In genomic region chr18:46097378-46097852, GRCh38 we compare ENCODE assay signal across 8 cellular contexts. TPM values are rescaled to one million over a fixed set of nuclear protein-coding genes. Genes with fewer than 3 reads are reported as not detected.
DNase-seq lines count a peak whose midpoint lies in the region; ATAC-seq, FAIRE-seq and TF ChIP-seq lines count a peak whose summit lies in the region.

No MANE protein-coding gene starts in this region.

- peaks cover 18 to 43% (median 34%) of the 10 kb centered on the region in 7 donors for H3K4me1 Mint-ChIP-seq in naive thymus-derived CD4-positive, alpha-beta T cell

- CTCF ChIA-PET in PC-3 (lab: Charles Lee): no interaction called here
- CTCF ChIA-PET in naive thymus-derived CD4-positive, alpha-beta T cell (lab: Charles Lee): interaction anchor here (1.0 to 1.9 kb wide), 3 partner anchors 24 to 561 kb away, joined by 3 to 8 read pairs (median 4); a partner anchor contains a TSS

- H3K36me3 ChIP-seq in PC-3 (ENCODE audit: low read depth, low read length) (no peaks in the 10 kb centered on the region), endocrine pancreas (ENCODE audit: control insufficient read depth, insufficient read depth, low read length) (peaks cover 7% of the 10 kb centered on the region)
- H3K36me3 ChIP-seq in naive thymus-derived CD4-positive, alpha-beta T cell (ENCODE audit: control insufficient read depth in 2 of 3, insufficient read depth in 3 of 3, low read length in 3 of 3): peaks cover 0 to 13% (median 0%) of the 10 kb centered on the region in 3 experiments

- peaks cover 53% of the 10 kb centered on the region for H3K79me2 ChIP-seq in PC-3 (ENCODE audit: low read length)

- H3K4me1 ChIP-seq in PC-3 (ENCODE audit: insufficient read depth, low read length): peaks cover 6% of the 10 kb centered on the region; the same call in 1 of the 2 replicates
- no peaks in the 10 kb centered on the region for H3K4me1 ChIP-seq in endocrine pancreas (ENCODE audit: control insufficient read depth, insufficient read depth, low read length)
- peaks cover 18 to 32% of the 10 kb centered on the region in 2 donors for H3K4me1 ChIP-seq in naive thymus-derived CD4-positive, alpha-beta T cell (ENCODE audit: control insufficient read depth in 2 of 2, insufficient read depth in 2 of 2, low read length in 2 of 2)

- H2AFZ ChIP-seq in PC-3 (ENCODE audit: low read length): peak overlapping the region; percentile 96; the same call in 1 of the 2 replicates

- TF ChIP-seq POLR2A in GM12891 (IDR thresholded peaks at IDR 0.05; ENCODE audit: low read depth, low read length): no peak

- H4K20me1 ChIP-seq in PC-3 (ENCODE audit: low read length): 0 out of 2 replicates have a peak, but pooled peaks cover 3% of the 10 kb centered on the region

- POLR2A ChIA-PET in PC-3 (lab: Charles Lee; ENCODE audit: unreplicated experiment): interaction anchor here (0.6 kb wide), 2 partner anchors 125 to 1052 kb away, joined by 3 read pairs; no protein-coding TSS in a partner anchor
- POLR2A ChIA-PET in naive thymus-derived CD4-positive, alpha-beta T cell (lab: Charles Lee): interaction anchor here (0.8 to 1.6 kb wide), 7 partner anchors 8 to 76 kb away, joined by 3 to 6 read pairs (median 3); a partner anchor contains a TSS

- FAIRE-seq in GM12891 (lab: Jason Lieb, UNC): no peak

- H3K36me3 Mint-ChIP-seq in naive thymus-derived CD4-positive, alpha-beta T cell: peaks cover 0 to 11% (median 7%) of the 10 kb centered on the region in 5 donors

- peak overlapping the region; percentile 64 for H3K27ac ChIP-seq in PC-3 (ENCODE audit: low read length)
- H3K27ac ChIP-seq in naive thymus-derived CD4-positive, alpha-beta T cell (ENCODE audit: low read depth, low read length): peak overlapping the region; percentile 94

- H3K9me2 ChIP-seq in PC-3 (replicated peaks; ENCODE audit: low read length): no peaks in the 10 kb centered on the region

- DNase-seq in PC-3 (no peak), GM12891 (ENCODE audit: insufficient read length, low spot score) (no peak), NCI-H2196 treated with DMSO at 0.1 percent for 48 hours (lab: John Stamatoyannopoulos, UW; ENCODE audit: unreplicated experiment) (no peak), sciatic nerve (ENCODE audit: low spot score) (no peak)
- peak in 8 of 9 donors; percentile 11 to 34 (median 26) for DNase-seq in naive thymus-derived CD4-positive, alpha-beta T cell

- H3K27me3 ChIP-seq in PC-3 (ENCODE audit: low read length): no peaks in the 10 kb centered on the region
- no peaks in the 10 kb centered on the region for H3K27me3 ChIP-seq in endocrine pancreas (ENCODE audit: control insufficient read depth, insufficient read depth, low read length)
- no peaks in the 10 kb centered on the region for H3K27me3 ChIP-seq in naive thymus-derived CD4-positive, alpha-beta T cell (ENCODE audit: control insufficient read depth in 2 of 2, insufficient read depth in 2 of 2, low read length in 2 of 2)

- H3K9me3 ChIP-seq in PC-3 (ENCODE audit: low read length) (no peaks in the 10 kb centered on the region), endocrine pancreas (ENCODE audit: control insufficient read depth, low read length) (no peaks in the 10 kb centered on the region)
- H3K9me3 ChIP-seq in naive thymus-derived CD4-positive, alpha-beta T cell (ENCODE audit: control insufficient read depth in 2 of 3, low read length in 3 of 3): no peaks in the 10 kb centered on the region

- no peak for TF ChIP-seq CTCF in PC-3 (conservative IDR thresholded peaks at IDR 0.05; ENCODE audit: low read depth, low read length)

- peak overlapping the region; percentile 92 to 99 (median 96) for H3K4me3 Mint-ChIP-seq in naive thymus-derived CD4-positive, alpha-beta T cell

- peak; percentile 14 for ATAC-seq in GM18520 (IDR thresholded peaks at IDR 0.05; ENCODE audit: unreplicated experiment)
- ATAC-seq in HG02678 (IDR thresholded peaks at IDR 0.05; ENCODE audit: unreplicated experiment): peak; percentile 35
- ATAC-seq in PC-3: no peak; the same call in 1 of the 2 replicates
- ATAC-seq in naive thymus-derived CD4-positive, alpha-beta T cell: peak; percentile 36
- ATAC-seq in sciatic nerve: no peak

- H3K4me3 ChIP-seq in PC-3 (ENCODE audit: low read length) (peak overlapping the region; percentile 95), endocrine pancreas (ENCODE audit: control insufficient read depth, insufficient read depth, low read length) (peak overlapping the region; percentile 87)
- H3K4me3 ChIP-seq in naive thymus-derived CD4-positive, alpha-beta T cell (ENCODE audit: low read length): peak overlapping the region; percentile 92

- H3K4me2 ChIP-seq in PC-3 (ENCODE audit: low read length): peak overlapping the region; percentile 85

- peak overlapping the region; percentile 94 to 99 (median 97) for H3K27ac Mint-ChIP-seq in naive thymus-derived CD4-positive, alpha-beta T cell

- BruUV-seq in PC-3 (replicated peaks; lab: Mats Ljungman, UMichigan): TSS peak; percentile 61

- H3F3A ChIP-seq in PC-3 (ENCODE audit: low read length, unreplicated experiment): no peaks in the 10 kb centered on the region

- H3K9ac ChIP-seq in PC-3 (ENCODE audit: low read length): peak overlapping the region; percentile 94
- peak overlapping the region; percentile 85 for H3K9ac ChIP-seq in endocrine pancreas (ENCODE audit: control insufficient read depth, insufficient read depth, low read length)

- intact Hi-C loops in PC-3 (cut with micrococcal nuclease): no loop called here
- intact Hi-C loops in naive thymus-derived CD4-positive, alpha-beta T cell (cut with micrococcal nuclease): loop anchor here in 1 of 2 donors (5.0 kb wide), 3 partner anchors 60 to 1835 kb away; partner anchors contain the start of gene SMAD2
- intact Hi-C loops in sciatic nerve (cut with DNase I): no loop called here

- H3K9me3 Mint-ChIP-seq in naive thymus-derived CD4-positive, alpha-beta T cell: peaks cover 0 to 3% (median 0%) of the 10 kb centered on the region in 11 donors

- peaks cover 0 to 2% (median 0%) of the 10 kb centered on the region in 5 donors for H3K27me3 Mint-ChIP-seq in naive thymus-derived CD4-positive, alpha-beta T cell

TF ChIP-seq in GM12891, 5 proteins besides CTCF, POLR2A, EP300 and RAD21:
- TF ChIP-seq POU2F2 (IDR thresholded peaks at IDR 0.05; ENCODE audit: low read depth, low read length) (no peak), PAX5 (IDR thresholded peaks at IDR 0.05; ENCODE audit: insufficient read depth, low read length, severe bottlenecking) (no peak), POLR2AphosphoS5 (IDR thresholded peaks at IDR 0.05; ENCODE audit: low read depth, low read length) (no peak), SPI1 (IDR thresholded peaks at IDR 0.05; ENCODE audit: low read depth, low read length) (no peak), TAF1 (IDR thresholded peaks at IDR 0.05; ENCODE audit: low read depth, low read length) (no peak)

RNA-seq across cellular contexts. Expression of gene ATP5F1A, which starts 0.7 kb away (rescaled TPM):
- total RNA-seq in PC-3 (2014; rRNA removed): 243 and 250 TPM in 2 replicates
- total RNA-seq in naive thymus-derived CD4-positive, alpha-beta T cell: 100 to 1,000 TPM; 181 to 311 (median 212) TPM
- polyA plus RNA-seq in naive thymus-derived CD4-positive, alpha-beta T cell: 100 to 1,000 TPM; 484 to 541 TPM
- polyA plus RNA-seq in GM12891 (2012; ENCODE audit: low read depth, missing spikeins): 469 TPM
- total RNA-seq in sciatic nerve: 200 TPM

RNA-seq across cellular contexts. Expression of gene HAUS1, which starts 6.8 kb away (rescaled TPM):
- total RNA-seq in PC-3 (2014; rRNA removed): 10.9 and 17.7 TPM in 2 replicates
- total RNA-seq in naive thymus-derived CD4-positive, alpha-beta T cell: 10 to 100 TPM; 10.4 to 47.2 (median 15.2) TPM
- polyA plus RNA-seq in naive thymus-derived CD4-positive, alpha-beta T cell: 10 to 100 TPM; 30.0 to 42.7 TPM
- 44.6 TPM for polyA plus RNA-seq in GM12891 (2012; ENCODE audit: low read depth, missing spikeins)
- 23.8 TPM for total RNA-seq in sciatic nerve

RNA-seq across cellular contexts. Expression of gene PSTPIP2, which starts 25.4 kb away (rescaled TPM):
- total RNA-seq in PC-3 (2014; rRNA removed): 0.11 and 0.35 TPM in 2 replicates
- total RNA-seq in naive thymus-derived CD4-positive, alpha-beta T cell: 10 to 100 TPM; 11.1 to 24.6 (median 15.2) TPM
- polyA plus RNA-seq in naive thymus-derived CD4-positive, alpha-beta T cell: 10 to 100 TPM; 13.5 to 15.9 TPM
- polyA plus RNA-seq in GM12891 (2012; ENCODE audit: low read depth, missing spikeins): 15.8 TPM
- total RNA-seq in sciatic nerve: 10.0 TPM

Comparison
In these comparisons a context has a peak if more than half of its experiments do, and no peak if none do; other contexts are left out.
1. ATAC-seq: peak in GM18520 (single experiment), HG02678 (single experiment) and naive thymus-derived CD4-positive, alpha-beta T cell (single experiment); none in PC-3 (single experiment) and sciatic nerve (single experiment).
2. DNase-seq: peak in naive thymus-derived CD4-positive, alpha-beta T cell (8 of 9); none in PC-3 (single experiment), GM12891 (single experiment), NCI-H2196 treated with DMSO at 0.1 percent for 48 hours (single experiment) and sciatic nerve (single experiment).
3. Peak in every context shown above with its lines, with median percentiles within 50 percentile points of each other: H3K4me3 ChIP-seq.